In genomic region chr16:23146877-23147601, GRCh38 we compare ENCODE assay signal across 13 cellular contexts. TPM values are rescaled to one million over a fixed set of nuclear protein-coding genes. Genes with fewer than 3 reads are reported as not detected.
DNase-seq lines count a peak whose midpoint lies in the region; ATAC-seq and TF ChIP-seq lines count a peak whose summit lies in the region.
"Had no signal": no experiment of that assay in that cellular context is flagged by ENCODE, and none has a peak within 500 bp of the region (broad histone marks: within the 10 kb centered on the region; RNA-seq: fewer than 3 reads in every experiment).

No MANE protein-coding gene starts in this region.

- H3K4me1 Mint-ChIP-seq in HFFc6 (ENCODE audit: low read depth) (peaks cover 44% of the 10 kb centered on the region), chondrocyte (ENCODE audit: low read depth) (peaks cover 36% of the 10 kb centered on the region), natural killer cell (peaks cover 17% of the 10 kb centered on the region in 2 donors)

- no peaks in the 10 kb centered on the region for H3K36me3 ChIP-seq in BLaER1
- H3K36me3 ChIP-seq: colonic mucosa, SJSA1 had no signal

- ATAC-seq in natural killer cell, result no peak

- no peak overlapping the region for H3K4me3 ChIP-seq in BLaER1
- H3K4me3 ChIP-seq: colonic mucosa, SJSA1 had no signal

- no peak for TF ChIP-seq CTCF in HFFc6 (IDR thresholded peaks at IDR 0.05)
- TF ChIP-seq CTCF in chondrocyte (IDR thresholded peaks at IDR 0.05), result no peak
- no peak for TF ChIP-seq CTCF in natural killer cell (IDR thresholded peaks at IDR 0.05)

- H3K4me2 ChIP-seq in BLaER1, result peak overlapping the region; percentile 94

- H3K9me3 Mint-ChIP-seq in HFFc6 (no peaks in the 10 kb centered on the region), chondrocyte (ENCODE audit: low read depth) (no peaks in the 10 kb centered on the region), natural killer cell (no peaks in the 10 kb centered on the region)

- intact Hi-C loops in natural killer cell (cut with micrococcal nuclease), result loop anchor here (5.0 kb wide), 1 partner anchor 1550 kb away; the partner anchor contains the start of gene METTL9

- H3K4me3 Mint-ChIP-seq in HFFc6 (0 out of 2 replicates have a peak overlapping the region, but pooled peaks have one; percentile 29), chondrocyte (ENCODE audit: unreplicated experiment) (peak overlapping the region; percentile 33), natural killer cell (peak overlapping the region; percentile 57)

- H3K27ac ChIP-seq in BLaER1, result no peak overlapping the region
- H3K27ac ChIP-seq: colonic mucosa, SJSA1 had no signal

- DNase-seq in HFFc6 (no peak), chondrocyte (ENCODE audit: low spot score) (no peak), natural killer cell (no peak), ACHN (no peak), NCI-H128 (lab: John Stamatoyannopoulos, UW; ENCODE audit: unreplicated experiment) (no peak), DMS114 treated with DMSO at 0.1 percent for 48 hours (lab: John Stamatoyannopoulos, UW; ENCODE audit: unreplicated experiment) (no peak)
- DNase-seq in activated CD4-positive, alpha-beta T cell treated with anti-CD3 and anti-CD28 coated beads, Interleukin-2, amount 50 U/mL, for 48 hours, result no peak
- DNase-seq: colonic mucosa, NCI-H1105 treated with DMSO at 0.1 percent for 48 hours had no signal

- H3K27me3 Mint-ChIP-seq in HFFc6 (ENCODE audit: insufficient read depth) (no peaks in the 10 kb centered on the region), chondrocyte (ENCODE audit: low read depth) (no peaks in the 10 kb centered on the region), natural killer cell (ENCODE audit: low read depth in 2 of 2) (peaks cover 0 to 7% of the 10 kb centered on the region in 2 donors)

- no peak overlapping the region for H3K9ac ChIP-seq in BLaER1

- H3K9me3 ChIP-seq in BLaER1, result no peaks in the 10 kb centered on the region
- H3K9me3 ChIP-seq: colonic mucosa, SJSA1 had no signal

- H3K27ac Mint-ChIP-seq in HFFc6, result no peak overlapping the region
- no peak overlapping the region for H3K27ac Mint-ChIP-seq in chondrocyte (ENCODE audit: unreplicated experiment)
- H3K27ac Mint-ChIP-seq in natural killer cell, result no peak overlapping the region

- H3K36me3 Mint-ChIP-seq in HFFc6 (ENCODE audit: low read depth) (0 out of 2 replicates have a peak, but pooled peaks cover 7% of the 10 kb centered on the region), chondrocyte (ENCODE audit: low read depth) (no peaks in the 10 kb centered on the region), natural killer cell (no peaks in the 10 kb centered on the region)

- H4K20me1 ChIP-seq in BLaER1, result peaks cover 56% of the 10 kb centered on the region

- no peaks in the 10 kb centered on the region for H3K27me3 ChIP-seq in BLaER1
- H3K27me3 ChIP-seq: colonic mucosa, SJSA1 had no signal

- H3K4me1 ChIP-seq in BLaER1, result peaks cover 46% of the 10 kb centered on the region

- in situ Hi-C loops in ACHN (cut with HindIII; ENCODE audit: low pct_ligation_motif_present, low pct_unique_long_range_greater_than_20kb, low sequenced_read_pairs), result no loop called here

RNA-seq across cellular contexts. Expression of gene USP31, which starts 2.2 kb away (rescaled TPM):
- total RNA-seq in HFFc6 (2021; fragmentation: NEBNext Ultra II Directional; extraction: Animal tissue kit (Norgen Biotek cat#: 25700)), result 1 to 10 TPM; 5.0 to 6.2 (median 5.8) TPM
- total RNA-seq in chondrocyte (8.7 to 9.3 TPM (median 8.7 TPM) in 3 replicates), natural killer cell (1 to 10 TPM; 6.1 to 6.6 (median 6.3) TPM)

RNA-seq across cellular contexts. Expression of gene SCNN1G, which starts 35.5 kb away (rescaled TPM):
- not detected for total RNA-seq in HFFc6 (2021; fragmentation: NEBNext Ultra II Directional; extraction: Animal tissue kit (Norgen Biotek cat#: 25700))
- total RNA-seq in chondrocyte, result not detected in 3 replicates
- not detected for total RNA-seq in natural killer cell
- total RNA-seq: H4, pulmonary artery endothelial cell, SJSA1 had no signal
